14 cellular contexts compared by ENCODE assay signal in the genomic region with DNA sequence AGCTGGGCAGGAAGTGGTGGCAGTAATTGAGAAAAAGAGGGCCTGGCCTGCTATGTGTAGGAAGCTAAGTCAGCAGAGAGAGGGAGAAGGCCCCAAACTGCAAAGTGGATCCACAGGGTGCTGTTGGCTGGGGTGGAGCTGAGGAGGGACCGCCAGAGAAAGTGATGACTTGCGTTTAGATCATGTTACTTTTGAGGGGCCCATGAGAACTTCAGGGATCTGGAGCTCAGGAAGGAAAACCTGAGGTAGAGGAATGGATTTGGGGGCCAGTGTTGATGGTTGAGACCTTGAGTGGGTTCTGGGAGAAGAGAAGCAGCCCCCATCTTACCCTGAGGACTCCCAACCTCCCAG.
DNase-seq lines count a peak whose midpoint lies in the region; ATAC-seq, FAIRE-seq and TF ChIP-seq lines count a peak whose summit lies in the region.
"Had no signal": no experiment of that assay in that cellular context is flagged by ENCODE, and none has a peak within 500 bp of the region (broad histone marks: within the 10 kb centered on the region; RNA-seq: fewer than 3 reads in every experiment).

No MANE protein-coding gene starts in this region.

- H3K4me3 Mint-ChIP-seq in HFFc6 (peak overlapping the region; percentile 13; the same call in 1 of the 2 replicates), endodermal cell (no peak overlapping the region)
- H3K4me3 Mint-ChIP-seq: activated naive CD8-positive, alpha-beta T cell treated with anti-CD3 and anti-CD28 coated beads, Interleukin-2, amount 10 ng/mL, durations not matched to agents 7 days and 5 days had no signal

- peaks cover 7 to 17% (median 13%) of the 10 kb centered on the region in 11 experiments for H3K9me3 ChIP-seq in BLaER1 treated with 17β-estradiol and CSF1 and Interleukin-3, amounts not matched to agents 10 nM and 100 nM (replicated peaks in 1 of 11)
- H3K9me3 ChIP-seq in endodermal cell (ENCODE audit: control insufficient read depth, low read length) (peaks cover 7% of the 10 kb centered on the region), pancreas (no peaks in the 10 kb centered on the region)

- H3K4me1 ChIP-seq in BLaER1 treated with 17β-estradiol and CSF1 and Interleukin-3, amounts not matched to agents 10 nM and 100 nM, result peaks cover 7 to 32% (median 12%) of the 10 kb centered on the region in 10 experiments; a peak in 18 of 20 replicates
- no peaks in the 10 kb centered on the region for H3K4me1 ChIP-seq in endodermal cell (ENCODE audit: control insufficient read depth, insufficient read depth, low read length)
- peaks cover 32 to 39% (median 35%) of the 10 kb centered on the region in 3 donors for H3K4me1 ChIP-seq in pancreas

- peak overlapping the region; percentile 86 for H3K27ac Mint-ChIP-seq in HFFc6
- H3K27ac Mint-ChIP-seq in endodermal cell, result peak overlapping the region; percentile 33
- H3K27ac Mint-ChIP-seq: activated naive CD8-positive, alpha-beta T cell treated with anti-CD3 and anti-CD28 coated beads, Interleukin-2, amount 10 ng/mL, durations not matched to agents 7 days and 5 days had no signal

- 93 to 100% methylated on average over 1 to 2 of the region's 2 CpGs for WGBS in endodermal cell (ENCODE audit: insufficient coverage in 1 of 2, insufficient read length in 1 of 2), 2 experiments
- 94 to 97% methylated on average over 2 of the region's 2 CpGs for WGBS in pancreas, 2 donors

- H3K36me3 Mint-ChIP-seq in HFFc6 (ENCODE audit: low read depth), result peaks cover 7% of the 10 kb centered on the region; the same call in 1 of the 2 replicates
- no peaks in the 10 kb centered on the region for H3K36me3 Mint-ChIP-seq in endodermal cell (ENCODE audit: low read depth)
- H3K36me3 Mint-ChIP-seq: activated naive CD8-positive, alpha-beta T cell treated with anti-CD3 and anti-CD28 coated beads, Interleukin-2, amount 10 ng/mL, durations not matched to agents 7 days and 5 days had no signal

- peaks cover 2% of the 10 kb centered on the region for H3K27me3 Mint-ChIP-seq in HFFc6 (ENCODE audit: insufficient read depth)
- H3K27me3 Mint-ChIP-seq in endodermal cell (ENCODE audit: insufficient read depth), result peaks cover 6% of the 10 kb centered on the region

- H3K27me3 ChIP-seq in BLaER1 treated with 17β-estradiol and CSF1 and Interleukin-3, amounts not matched to agents 10 nM and 100 nM, result no peaks in the 10 kb centered on the region
- H3K27me3 ChIP-seq in endodermal cell (ENCODE audit: control insufficient read depth, insufficient read depth, low read length, poor library complexity, severe bottlenecking) (no peaks in the 10 kb centered on the region), pancreas (no peaks in the 10 kb centered on the region)

- no peak for TF ChIP-seq CTCF in HFFc6 (IDR thresholded peaks at IDR 0.05)
- TF ChIP-seq CTCF in endodermal cell (conservative IDR thresholded peaks at IDR 0.05), result no peak
- no peak for TF ChIP-seq CTCF in pancreas (IDR thresholded peaks at IDR 0.05)
- TF ChIP-seq CTCF in GM20000 (IDR thresholded peaks at IDR 0.05; ENCODE audit: extremely low read depth, missing control alignments), result no peak

- peak overlapping the region in 2 of 11 experiments; percentile 39 to 51; a peak in 4 of 22 replicates for H3K27ac ChIP-seq in BLaER1 treated with 17β-estradiol and CSF1 and Interleukin-3, amounts not matched to agents 10 nM and 100 nM
- H3K27ac ChIP-seq in endodermal cell (ENCODE audit: low read depth, low read length) (no peak overlapping the region), pancreas (peak overlapping the region; percentile 35 to 80 (median 52))

- ATAC-seq in pancreas, result no peak
- no peak for ATAC-seq in HG02852 (IDR thresholded peaks at IDR 0.05; ENCODE audit: unreplicated experiment)

- DNase-seq in HFFc6 (no peak), endodermal cell (peak; percentile 23), pancreas (peak in 1 of 6 donors; percentile 12), GM20000 (ENCODE audit: low spot score) (no peak), NK-92 (lab: John Stamatoyannopoulos, UW; ENCODE audit: unreplicated experiment) (no peak), HK-2 (ENCODE audit: unreplicated experiment) (no peak)
- DNase-seq: activated naive CD8-positive, alpha-beta T cell treated with anti-CD3 and anti-CD28 coated beads, Interleukin-2, amount 10 ng/mL, durations not matched to agents 7 days and 5 days; activated T-cell treated with anti-CD3 and anti-CD28 coated beads, Interleukin-2, amount 50 U/mL, for 1 hour; kidney glomerular epithelial cell; stimulated activated CD4-positive, alpha-beta T cell treated with anti-CD3 and anti-CD28 coated beads, Interleukin-1b, Interleukin-23, amount 100 ng/mL, for 48 hours; T-helper 2 cell; trophoblast cell had no signal

- no peaks in the 10 kb centered on the region; a peak in 1 of 22 replicates for H4K20me1 ChIP-seq in BLaER1 treated with 17β-estradiol and CSF1 and Interleukin-3, amounts not matched to agents 10 nM and 100 nM

- intact Hi-C loops in pancreas (cut with DNase I), result no loop called here

- FAIRE-seq in pancreas (lab: Jason Lieb, UNC), result no peak

- H3K4me1 Mint-ChIP-seq in HFFc6 (ENCODE audit: low read depth) (peaks cover 48% of the 10 kb centered on the region), endodermal cell (peaks cover 19% of the 10 kb centered on the region)
- H3K4me1 Mint-ChIP-seq: activated naive CD8-positive, alpha-beta T cell treated with anti-CD3 and anti-CD28 coated beads, Interleukin-2, amount 10 ng/mL, durations not matched to agents 7 days and 5 days had no signal

- peaks cover 0 to 7% (median 0%) of the 10 kb centered on the region in 11 experiments; a peak in 2 of 22 replicates for H3K36me3 ChIP-seq in BLaER1 treated with 17β-estradiol and CSF1 and Interleukin-3, amounts not matched to agents 10 nM and 100 nM
- H3K36me3 ChIP-seq in endodermal cell (ENCODE audit: control insufficient read depth, insufficient read depth, low read length), result no peaks in the 10 kb centered on the region
- H3K36me3 ChIP-seq in pancreas, result no peaks in the 10 kb centered on the region

- no peak overlapping the region for H3K9ac ChIP-seq in BLaER1 treated with 17β-estradiol and CSF1 and Interleukin-3, amounts not matched to agents 10 nM and 100 nM
- no peak overlapping the region for H3K9ac ChIP-seq in endodermal cell (ENCODE audit: extremely low read depth, low read length, poor library complexity, severe bottlenecking)

- no peak overlapping the region for H3K4me3 ChIP-seq in BLaER1 treated with 17β-estradiol and CSF1 and Interleukin-3, amounts not matched to agents 10 nM and 100 nM
- no peak overlapping the region for H3K4me3 ChIP-seq in endodermal cell (ENCODE audit: low read length)
- no peak overlapping the region for H3K4me3 ChIP-seq in pancreas

- no peaks in the 10 kb centered on the region for H3K9me3 Mint-ChIP-seq in HFFc6
- H3K9me3 Mint-ChIP-seq in endodermal cell, result peaks cover 7% of the 10 kb centered on the region

- H3K4me2 ChIP-seq in BLaER1 treated with 17β-estradiol and CSF1 and Interleukin-3, amounts not matched to agents 10 nM and 100 nM, result peak overlapping the region in 6 of 11 experiments; percentile 51 to 82 (median 62); a peak in 12 of 22 replicates
